14 cellular contexts compared by ENCODE assay signal in the genomic region with DNA sequence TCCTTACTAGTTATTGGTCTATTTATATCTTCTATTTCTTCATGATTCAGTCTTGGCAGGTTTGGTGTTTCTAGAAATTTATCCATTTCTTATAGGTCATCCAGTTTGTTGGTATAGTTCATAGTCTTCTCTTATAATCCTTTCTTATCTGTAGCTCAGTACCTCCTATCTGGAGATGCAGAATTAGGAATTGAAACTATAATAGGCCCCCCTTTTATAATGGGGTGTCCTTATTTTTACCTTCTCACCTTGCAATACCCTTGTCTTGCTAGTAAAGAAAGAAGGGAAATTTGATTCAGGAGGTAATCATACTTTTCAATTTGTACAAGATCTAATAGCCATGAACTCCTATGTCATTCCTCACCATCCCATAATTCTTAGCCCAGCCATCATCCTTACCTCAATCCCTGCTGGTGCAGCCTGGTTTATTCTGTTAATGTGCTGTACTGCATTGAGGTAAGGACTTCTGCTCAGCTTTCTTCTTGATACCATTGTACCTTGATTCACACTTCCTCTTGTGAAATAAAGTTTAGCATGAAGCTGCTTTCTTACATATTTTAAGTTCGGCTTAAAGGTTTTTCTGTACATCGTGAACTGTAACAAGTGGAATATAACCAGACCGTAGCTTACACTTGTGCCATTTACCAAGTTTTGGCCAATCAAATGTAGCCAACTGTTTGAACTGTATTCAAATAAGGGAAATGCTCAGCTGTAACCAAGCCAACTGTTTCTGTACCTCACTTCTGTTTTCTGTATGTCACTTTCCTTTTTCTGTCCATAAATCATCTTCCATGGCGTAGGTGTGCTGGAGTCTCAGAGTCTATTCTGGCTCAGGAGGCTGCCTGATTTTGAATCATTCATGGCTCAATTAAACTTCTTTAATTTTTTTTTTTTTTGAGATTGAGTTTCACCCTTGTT. TPM values are rescaled to one million over a fixed set of nuclear protein-coding genes. Genes with fewer than 3 reads are reported as not detected.
DNase-seq lines count a peak whose midpoint lies in the region; ATAC-seq and TF ChIP-seq lines count a peak whose summit lies in the region.
"Had no signal": no experiment of that assay in that cellular context is flagged by ENCODE, and none has a peak within 500 bp of the region (broad histone marks: within the 10 kb centered on the region; RNA-seq: fewer than 3 reads in every experiment).

No MANE protein-coding gene starts in this region.

- no peaks in the 10 kb centered on the region for H4K20me1 ChIP-seq in H9 (ENCODE audit: control insufficient read depth, insufficient read depth, insufficient read length)

- no peaks in the 10 kb centered on the region for H3K23me2 ChIP-seq in H9 (ENCODE audit: insufficient read length, low read depth, low read length, poor library complexity, severe bottlenecking)

- DNase-seq in GM12865 (ENCODE audit: low read depth) (peak; percentile 26), NAMALWA (ENCODE audit: low spot score) (peak; percentile 37), transverse colon (no peak), NCI-H2107 treated with DMSO at 0.1 percent for 48 hours (lab: John Stamatoyannopoulos, UW; ENCODE audit: unreplicated experiment) (no peak), AG08396 (ENCODE audit: low spot score) (no peak), H9 (no peak)
- DNase-seq: activated T-cell treated with anti-CD3 and anti-CD28 coated beads, Interleukin-2, amount 50 U/mL, for 4 hours; caudate nucleus; foreskin melanocyte; IMR-90; T-helper 9 cell had no signal

- ATAC-seq in GM19455 (IDR thresholded peaks at IDR 0.05; ENCODE audit: unreplicated experiment) (peak; percentile 64), HG02970 (IDR thresholded peaks at IDR 0.05; ENCODE audit: low FRiP score, unreplicated experiment) (peak; percentile 59)
- ATAC-seq: activated T-cell treated with anti-CD3 and anti-CD28 coated beads, Interleukin-2, amount 50 U/mL, for 4 hours had no signal

- no peak overlapping the region for H3K23ac ChIP-seq in H9 (ENCODE audit: insufficient read length, low read depth, low read length)

- H3K9me3 ChIP-seq in transverse colon, result peaks cover 5% of the 10 kb centered on the region in 2 donors
- H3K9me3 ChIP-seq in H9 (ENCODE audit: control insufficient read depth, low read depth, low read length), result no peaks in the 10 kb centered on the region

- WGBS in transverse colon (ENCODE audit: low coverage in 1 of 2), 2 donors, result 60 to 62% methylated on average over 4 of the region's 4 CpGs
- WGBS in H9 (ENCODE audit: extremely low coverage, insufficient read length, low lambda C conversion rate), result no CpG with 5 or more reads among the region's 4 CpGs

- no peak overlapping the region for H3T11ph ChIP-seq in H9 (ENCODE audit: low read length)

- no peak overlapping the region for H2AK5ac ChIP-seq in H9 (ENCODE audit: insufficient read length, low read length)

- no peak overlapping the region for H2BK15ac ChIP-seq in H9 (ENCODE audit: low read depth, low read length)

- no peak overlapping the region for H3K4me3 Mint-ChIP-seq in H9
- H3K4me3 Mint-ChIP-seq: activated T-cell treated with anti-CD3 and anti-CD28 coated beads, Interleukin-2, amount 50 U/mL, for 4 hours; mesothelial cell of epicardium had no signal

- in situ Hi-C loops in transverse colon (cut with MboI; ENCODE audit: low pct_ligation_motif_present in 1 of 4, low pct_unique_long_range_greater_than_20kb in 1 of 4, low sequenced_read_pairs in 3 of 4), result no loop called here

- H4K91ac ChIP-seq in H9 (ENCODE audit: insufficient read length, low read depth, low read length), result no peak overlapping the region

- no peak overlapping the region for H3K4me2 ChIP-seq in H9 (ENCODE audit: insufficient read depth, insufficient read length, low read length)

- no peaks in the 10 kb centered on the region for H3K79me1 ChIP-seq in H9 (ENCODE audit: insufficient read depth, low read depth, low read length, poor library complexity, severe bottlenecking)

- H3K4me1 Mint-ChIP-seq in H9, result peaks cover 4 to 5% of the 10 kb centered on the region in 2 experiments
- H3K4me1 Mint-ChIP-seq: mesothelial cell of epicardium had no signal

- no peaks in the 10 kb centered on the region for H3K27me3 Mint-ChIP-seq in H9 (ENCODE audit: low read depth)

- H3K36me3 Mint-ChIP-seq in H9 (ENCODE audit: insufficient read depth in 1 of 3, low read depth in 3 of 3), result peaks cover 6 to 14% (median 11%) of the 10 kb centered on the region in 3 experiments

- H3K27ac ChIP-seq in transverse colon (no peak overlapping the region), H9 (ENCODE audit: insufficient read length, low read depth, low read length) (no peak overlapping the region)

- H3K4me1 ChIP-seq in transverse colon, result no peaks in the 10 kb centered on the region
- no peaks in the 10 kb centered on the region for H3K4me1 ChIP-seq in H9 (ENCODE audit: insufficient read depth, low read length)

- no peak overlapping the region for H2BK120ac ChIP-seq in H9 (ENCODE audit: low read depth, low read length, poor library complexity, severe bottlenecking)

- no peak overlapping the region for H3K27ac Mint-ChIP-seq in H9
- H3K27ac Mint-ChIP-seq: mesothelial cell of epicardium had no signal

- peaks cover 10 to 18% of the 10 kb centered on the region in 2 experiments for H3K9me3 Mint-ChIP-seq in H9

- H4K5ac ChIP-seq in H9 (ENCODE audit: insufficient read length, low read depth, low read length), result no peak overlapping the region

- H3K18ac ChIP-seq in H9 (ENCODE audit: insufficient read length, low read depth, low read length), result no peak overlapping the region

- TF ChIP-seq POLR2A in transverse colon (IDR thresholded peaks at IDR 0.05), result no peak

- H3K4me3 ChIP-seq in GM12865 (ENCODE audit: low read depth, low read length) (no peak overlapping the region), transverse colon (no peak overlapping the region)

- H3K27me3 ChIP-seq in transverse colon (no peaks in the 10 kb centered on the region), H9 (ENCODE audit: insufficient read depth, low read length) (no peaks in the 10 kb centered on the region)

- no peak overlapping the region for H2AFZ ChIP-seq in H9 (ENCODE audit: low read length)

- TF ChIP-seq EP300 in transverse colon (IDR thresholded peaks at IDR 0.05; ENCODE audit: low read depth), result no peak

- no peak overlapping the region for H2BK20ac ChIP-seq in H9 (ENCODE audit: low read depth, low read length, poor library complexity, severe bottlenecking)

- no peaks in the 10 kb centered on the region for H3K79me2 ChIP-seq in H9 (ENCODE audit: insufficient read depth, low read length)

- H2BK5ac ChIP-seq in H9 (ENCODE audit: insufficient read length, low read length), result no peak overlapping the region

- no peak overlapping the region for H3K56ac ChIP-seq in H9 (ENCODE audit: insufficient read length, low read depth, low read length)

- H3K4ac ChIP-seq in H9 (ENCODE audit: low read depth, low read length), result no peak overlapping the region

- no peak overlapping the region for H3K14ac ChIP-seq in H9 (ENCODE audit: insufficient read depth, low read length)

- H4K8ac ChIP-seq in H9 (replicated peaks; ENCODE audit: insufficient read length, low read depth, low read length), result no peak overlapping the region

- no peaks in the 10 kb centered on the region for H3K36me3 ChIP-seq in transverse colon

- intact Hi-C loops in transverse colon (cut with DNase I; ENCODE audit: low total_unique reads), result no loop called here

- no peak overlapping the region for H3K9ac ChIP-seq in H9 (ENCODE audit: extremely low read depth, insufficient read length, low read length)

- H2BK12ac ChIP-seq in H9 (ENCODE audit: insufficient read length, low read depth, low read length), result no peak overlapping the region

- TF ChIP-seq CTCF in GM12865 (IDR thresholded peaks at IDR 0.05; ENCODE audit: insufficient read depth, low read depth, low read length, missing control alignments) (no peak), transverse colon (IDR thresholded peaks at IDR 0.05) (no peak), H9 (conservative IDR thresholded peaks at IDR 0.05) (no peak)

RNA-seq across cellular contexts. Expression of a gene that starts 40.1 kb away (rescaled TPM):
- total RNA-seq in transverse colon, result not detected
- 0.20 and 0.29 TPM in 2 replicates for total RNA-seq in H9 (2021)
- total RNA-seq: activated T-cell treated with anti-CD3 and anti-CD28 coated beads, Interleukin-2, amount 50 U/mL, for 4 hours; mesothelial cell of epicardium had no signal

Comparison
In these comparisons a context has a peak if more than half of its experiments do, and no peak if none do; other contexts are left out.
1. DNase-seq: peak in GM12865 (single experiment) and NAMALWA (single experiment); none in transverse colon (single experiment), NCI-H2107 treated with DMSO at 0.1 percent for 48 hours (single experiment), AG08396 (single experiment) and H9 (single experiment).